Comparison of ENCODE assay signal across 1 cellular context in the genomic region with DNA sequence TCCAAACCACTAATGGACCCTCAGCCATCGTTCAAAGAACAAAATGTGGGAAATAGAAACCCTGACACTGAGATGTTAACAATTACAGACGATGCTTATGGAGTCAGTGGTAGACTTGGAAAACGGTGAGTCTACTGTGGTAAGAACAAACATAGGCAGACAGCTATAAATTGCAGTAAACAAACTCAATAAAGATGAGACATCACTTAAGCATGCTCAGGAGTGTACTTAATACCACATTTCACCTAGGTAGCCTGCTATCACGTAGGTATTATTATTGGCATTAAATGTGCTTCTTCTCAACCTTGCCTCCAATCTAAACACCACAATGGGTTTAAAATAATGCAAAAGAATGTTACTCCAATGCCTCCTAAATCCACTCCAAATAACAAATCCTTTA.
TF ChIP-seq lines count a peak whose summit lies in the region.

No MANE protein-coding gene starts in this region.

TF ChIP-seq in HepG2, 621 proteins besides CTCF, POLR2A, EP300 and RAD21:
- TF ChIP-seq ZKSCAN8 (CRISPR knock-in tag; IDR thresholded peaks at IDR 0.05; ENCODE audit: borderline replicate concordance) (no peak), ZNF564 (CRISPR knock-in tag; IDR thresholded peaks at IDR 0.05) (no peak), MZF1 (CRISPR knock-in tag; IDR thresholded peaks at IDR 0.05; ENCODE audit: borderline replicate concordance) (no peak), ISL2 (CRISPR knock-in tag; IDR thresholded peaks at IDR 0.05) (no peak), PRPF4 (IDR thresholded peaks at IDR 0.05; ENCODE audit: low read depth, low read length, poor library complexity, severe bottlenecking) (no peak), SNAPC5 (CRISPR knock-in tag; IDR thresholded peaks at IDR 0.05; ENCODE audit: borderline replicate concordance) (no peak), ZFP36 (IDR thresholded peaks at IDR 0.05; ENCODE audit: borderline replicate concordance, low read depth, low read length, partially characterized antibody) (no peak), ZNF281 (CRISPR knock-in tag; IDR thresholded peaks at IDR 0.05; ENCODE audit: borderline replicate concordance) (no peak), ZBTB14 (CRISPR knock-in tag; IDR thresholded peaks at IDR 0.05) (no peak), CBX1 (IDR thresholded peaks at IDR 0.05; ENCODE audit: low read depth) (no peak)
- TF ChIP-seq, protein P1, sequence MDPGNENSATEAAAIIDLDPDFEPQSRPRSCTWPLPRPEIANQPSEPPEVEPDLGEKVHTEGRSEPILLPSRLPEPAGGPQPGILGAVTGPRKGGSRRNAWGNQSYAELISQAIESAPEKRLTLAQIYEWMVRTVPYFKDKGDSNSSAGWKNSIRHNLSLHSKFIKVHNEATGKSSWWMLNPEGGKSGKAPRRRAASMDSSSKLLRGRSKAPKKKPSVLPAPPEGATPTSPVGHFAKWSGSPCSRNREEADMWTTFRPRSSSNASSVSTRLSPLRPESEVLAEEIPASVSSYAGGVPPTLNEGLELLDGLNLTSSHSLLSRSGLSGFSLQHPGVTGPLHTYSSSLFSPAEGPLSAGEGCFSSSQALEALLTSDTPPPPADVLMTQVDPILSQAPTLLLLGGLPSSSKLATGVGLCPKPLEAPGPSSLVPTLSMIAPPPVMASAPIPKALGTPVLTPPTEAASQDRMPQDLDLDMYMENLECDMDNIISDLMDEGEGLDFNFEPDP (CRISPR knock-in tag; conservative IDR thresholded peaks at IDR 0.05): no peak
- TF ChIP-seq, protein P2, sequence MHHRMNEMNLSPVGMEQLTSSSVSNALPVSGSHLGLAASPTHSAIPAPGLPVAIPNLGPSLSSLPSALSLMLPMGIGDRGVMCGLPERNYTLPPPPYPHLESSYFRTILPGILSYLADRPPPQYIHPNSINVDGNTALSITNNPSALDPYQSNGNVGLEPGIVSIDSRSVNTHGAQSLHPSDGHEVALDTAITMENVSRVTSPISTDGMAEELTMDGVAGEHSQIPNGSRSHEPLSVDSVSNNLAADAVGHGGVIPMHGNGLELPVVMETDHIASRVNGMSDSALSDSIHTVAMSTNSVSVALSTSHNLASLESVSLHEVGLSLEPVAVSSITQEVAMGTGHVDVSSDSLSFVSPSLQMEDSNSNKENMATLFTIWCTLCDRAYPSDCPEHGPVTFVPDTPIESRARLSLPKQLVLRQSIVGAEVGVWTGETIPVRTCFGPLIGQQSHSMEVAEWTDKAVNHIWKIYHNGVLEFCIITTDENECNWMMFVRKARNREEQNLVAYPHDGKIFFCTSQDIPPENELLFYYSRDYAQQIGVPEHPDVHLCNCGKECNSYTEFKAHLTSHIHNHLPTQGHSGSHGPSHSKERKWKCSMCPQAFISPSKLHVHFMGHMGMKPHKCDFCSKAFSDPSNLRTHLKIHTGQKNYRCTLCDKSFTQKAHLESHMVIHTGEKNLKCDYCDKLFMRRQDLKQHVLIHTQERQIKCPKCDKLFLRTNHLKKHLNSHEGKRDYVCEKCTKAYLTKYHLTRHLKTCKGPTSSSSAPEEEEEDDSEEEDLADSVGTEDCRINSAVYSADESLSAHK (CRISPR knock-in tag; IDR thresholded peaks at IDR 0.05; ENCODE audit: borderline replicate concordance): no peak
- TF ChIP-seq, protein P3, sequence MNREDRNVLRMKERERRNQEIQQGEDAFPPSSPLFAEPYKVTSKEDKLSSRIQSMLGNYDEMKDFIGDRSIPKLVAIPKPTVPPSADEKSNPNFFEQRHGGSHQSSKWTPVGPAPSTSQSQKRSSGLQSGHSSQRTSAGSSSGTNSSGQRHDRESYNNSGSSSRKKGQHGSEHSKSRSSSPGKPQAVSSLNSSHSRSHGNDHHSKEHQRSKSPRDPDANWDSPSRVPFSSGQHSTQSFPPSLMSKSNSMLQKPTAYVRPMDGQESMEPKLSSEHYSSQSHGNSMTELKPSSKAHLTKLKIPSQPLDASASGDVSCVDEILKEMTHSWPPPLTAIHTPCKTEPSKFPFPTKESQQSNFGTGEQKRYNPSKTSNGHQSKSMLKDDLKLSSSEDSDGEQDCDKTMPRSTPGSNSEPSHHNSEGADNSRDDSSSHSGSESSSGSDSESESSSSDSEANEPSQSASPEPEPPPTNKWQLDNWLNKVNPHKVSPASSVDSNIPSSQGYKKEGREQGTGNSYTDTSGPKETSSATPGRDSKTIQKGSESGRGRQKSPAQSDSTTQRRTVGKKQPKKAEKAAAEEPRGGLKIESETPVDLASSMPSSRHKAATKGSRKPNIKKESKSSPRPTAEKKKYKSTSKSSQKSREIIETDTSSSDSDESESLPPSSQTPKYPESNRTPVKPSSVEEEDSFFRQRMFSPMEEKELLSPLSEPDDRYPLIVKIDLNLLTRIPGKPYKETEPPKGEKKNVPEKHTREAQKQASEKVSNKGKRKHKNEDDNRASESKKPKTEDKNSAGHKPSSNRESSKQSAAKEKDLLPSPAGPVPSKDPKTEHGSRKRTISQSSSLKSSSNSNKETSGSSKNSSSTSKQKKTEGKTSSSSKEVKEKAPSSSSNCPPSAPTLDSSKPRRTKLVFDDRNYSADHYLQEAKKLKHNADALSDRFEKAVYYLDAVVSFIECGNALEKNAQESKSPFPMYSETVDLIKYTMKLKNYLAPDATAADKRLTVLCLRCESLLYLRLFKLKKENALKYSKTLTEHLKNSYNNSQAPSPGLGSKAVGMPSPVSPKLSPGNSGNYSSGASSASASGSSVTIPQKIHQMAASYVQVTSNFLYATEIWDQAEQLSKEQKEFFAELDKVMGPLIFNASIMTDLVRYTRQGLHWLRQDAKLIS (CRISPR knock-in tag; IDR thresholded peaks at IDR 0.05): no peak
- TF ChIP-seq, protein P4, sequence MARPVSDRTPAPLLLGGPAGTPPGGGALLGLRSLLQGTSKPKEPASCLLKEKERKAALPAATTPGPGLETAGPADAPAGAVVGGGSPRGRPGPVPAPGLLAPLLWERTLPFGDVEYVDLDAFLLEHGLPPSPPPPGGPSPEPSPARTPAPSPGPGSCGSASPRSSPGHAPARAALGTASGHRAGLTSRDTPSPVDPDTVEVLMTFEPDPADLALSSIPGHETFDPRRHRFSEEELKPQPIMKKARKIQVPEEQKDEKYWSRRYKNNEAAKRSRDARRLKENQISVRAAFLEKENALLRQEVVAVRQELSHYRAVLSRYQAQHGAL (CRISPR knock-in tag; IDR thresholded peaks at IDR 0.05; ENCODE audit: not compliant biosample characterization): no peak
